18 cellular contexts compared by ENCODE assay signal in genomic region chr2:216714412-216714775, GRCh38. TPM values are rescaled to one million over a fixed set of nuclear protein-coding genes. Genes with fewer than 3 reads are reported as not detected.
DNase-seq lines count a peak whose midpoint lies in the region; ATAC-seq, FAIRE-seq and TF ChIP-seq lines count a peak whose summit lies in the region.
"Had no signal": no experiment of that assay in that cellular context is flagged by ENCODE, and none has a peak within 500 bp of the region (broad histone marks: within the 10 kb centered on the region; RNA-seq: fewer than 3 reads in every experiment).

No MANE protein-coding gene starts in this region.

- H3K27me3 ChIP-seq in astrocyte (ENCODE audit: insufficient read depth, low read length): no peaks in the 10 kb centered on the region
- peaks cover 0 to 4% (median 0%) of the 10 kb centered on the region in 5 donors for H3K27me3 ChIP-seq in subcutaneous abdominal adipose tissue (ENCODE audit: control insufficient read depth in 5 of 5, insufficient read depth in 4 of 5, low read length in 5 of 5)
- H3K27me3 ChIP-seq: adrenal gland had no signal

- H3K27ac ChIP-seq in astrocyte (ENCODE audit: low read depth, low read length) (peak overlapping the region; percentile 81), subcutaneous abdominal adipose tissue (ENCODE audit: low read depth, low read length) (peak overlapping the region; percentile 52)

- H3K4me2 ChIP-seq in astrocyte (ENCODE audit: low read length): peak overlapping the region; percentile 58

- H4K20me1 ChIP-seq in astrocyte (ENCODE audit: insufficient read depth, low read length): no peaks in the 10 kb centered on the region

- no peak overlapping the region for H2AFZ ChIP-seq in astrocyte (ENCODE audit: low read depth, low read length)

- peak overlapping the region; percentile 97 for H3K27ac Mint-ChIP-seq in astrocyte (ENCODE audit: unreplicated experiment)
- H3K27ac Mint-ChIP-seq in activated T-cell treated with anti-CD3 and anti-CD28 coated beads, Interleukin-2, amount 50 U/mL, for 72 hours: no peak overlapping the region
- H3K27ac Mint-ChIP-seq: CD8-positive, alpha-beta memory T cell; IgD-negative memory B cell; stimulated activated naive CD8-positive, alpha-beta T cell treated with anti-CD3 and anti-CD28 coated beads, Interleukin-15, Interleukin-2, amounts not matched to agents 100 ng/mL and 50 ng/mL, for 24 hours had no signal

- DNase-seq in HCEC 1CT: peak; percentile 21
- peak; percentile 66 for DNase-seq in astrocyte (ENCODE audit: low read depth)
- peak; percentile 44 for DNase-seq in hepatic stellate cell (ENCODE audit: low spot score)
- DNase-seq in activated effector memory CD4-positive, alpha-beta T cell treated with anti-CD3 and anti-CD28 coated beads, Interleukin-2, amount 50 U/mL, for 16 hours: no peak
- no peak for DNase-seq in activated T-cell treated with anti-CD3 and anti-CD28 coated beads, Interleukin-2, amount 50 U/mL, for 72 hours
- DNase-seq: CD8-positive, alpha-beta memory T cell; GF-D8; H9; NCI-H1417; OCI-M1 had no signal

- H3K9me3 ChIP-seq in astrocyte (ENCODE audit: insufficient read depth, low read depth, low read length) (no peaks in the 10 kb centered on the region), subcutaneous abdominal adipose tissue (ENCODE audit: control insufficient read depth in 5 of 5, low read length in 5 of 5) (peaks cover 0 to 6% (median 0%) of the 10 kb centered on the region in 5 donors)
- H3K9me3 ChIP-seq: adrenal gland had no signal

- H3K4me3 ChIP-seq in astrocyte (ENCODE audit: insufficient read depth, low read depth, low read length) (no peak overlapping the region), subcutaneous abdominal adipose tissue (ENCODE audit: low read depth in 1 of 5, low read length in 5 of 5) (no peak overlapping the region)
- H3K4me3 ChIP-seq: adrenal gland, skin epidermis had no signal

- no peaks in the 10 kb centered on the region for H3K79me2 ChIP-seq in astrocyte (ENCODE audit: insufficient read depth, low read length)

- H3K9me3 Mint-ChIP-seq in astrocyte (ENCODE audit: unreplicated experiment): peaks cover 1% of the 10 kb centered on the region
- no peaks in the 10 kb centered on the region for H3K9me3 Mint-ChIP-seq in activated T-cell treated with anti-CD3 and anti-CD28 coated beads, Interleukin-2, amount 50 U/mL, for 72 hours
- H3K9me3 Mint-ChIP-seq: H9; stimulated activated naive CD8-positive, alpha-beta T cell treated with anti-CD3 and anti-CD28 coated beads, Interleukin-15, Interleukin-2, amounts not matched to agents 100 ng/mL and 50 ng/mL, for 24 hours had no signal

- ATAC-seq in HG02678 (IDR thresholded peaks at IDR 0.05; ENCODE audit: unreplicated experiment) (no peak), HG03159 (IDR thresholded peaks at IDR 0.05; ENCODE audit: unreplicated experiment) (no peak)
- ATAC-seq in activated T-cell treated with anti-CD3 and anti-CD28 coated beads, Interleukin-2, amount 50 U/mL, for 72 hours (replicated peaks in 1 of 2): no peak

- H3K27me3 Mint-ChIP-seq in astrocyte (ENCODE audit: low read depth, unreplicated experiment): peaks cover 1% of the 10 kb centered on the region
- peaks cover 7% of the 10 kb centered on the region for H3K27me3 Mint-ChIP-seq in activated T-cell treated with anti-CD3 and anti-CD28 coated beads, Interleukin-2, amount 50 U/mL, for 72 hours (ENCODE audit: low read depth)

- H3K4me1 ChIP-seq in astrocyte (ENCODE audit: insufficient read depth, low read length) (peaks cover 24% of the 10 kb centered on the region), subcutaneous abdominal adipose tissue (ENCODE audit: control insufficient read depth in 5 of 5, insufficient read depth in 5 of 5, low read length in 5 of 5) (peaks cover 15 to 53% (median 47%) of the 10 kb centered on the region in 5 donors)
- H3K4me1 ChIP-seq: adrenal gland had no signal

- H3K36me3 ChIP-seq in astrocyte (ENCODE audit: insufficient read depth, low read length) (no peaks in the 10 kb centered on the region), subcutaneous abdominal adipose tissue (ENCODE audit: control insufficient read depth in 5 of 5, insufficient read depth in 5 of 5, low read length in 5 of 5) (no peaks in the 10 kb centered on the region)
- H3K36me3 ChIP-seq: adrenal gland had no signal

- peaks cover 40% of the 10 kb centered on the region for H3K4me1 Mint-ChIP-seq in astrocyte (ENCODE audit: low read depth, unreplicated experiment)
- no peaks in the 10 kb centered on the region for H3K4me1 Mint-ChIP-seq in activated T-cell treated with anti-CD3 and anti-CD28 coated beads, Interleukin-2, amount 50 U/mL, for 72 hours (ENCODE audit: low read depth)
- H3K4me1 Mint-ChIP-seq: CD8-positive, alpha-beta memory T cell; IgD-negative memory B cell had no signal

- H3K36me3 Mint-ChIP-seq in astrocyte (ENCODE audit: low read depth, unreplicated experiment): no peaks in the 10 kb centered on the region
- no peaks in the 10 kb centered on the region for H3K36me3 Mint-ChIP-seq in activated T-cell treated with anti-CD3 and anti-CD28 coated beads, Interleukin-2, amount 50 U/mL, for 72 hours (ENCODE audit: insufficient read depth in 2 of 2)
- H3K36me3 Mint-ChIP-seq: IgD-negative memory B cell had no signal

- no peak overlapping the region for H3K4me3 Mint-ChIP-seq in astrocyte (ENCODE audit: unreplicated experiment)
- H3K4me3 Mint-ChIP-seq in activated T-cell treated with anti-CD3 and anti-CD28 coated beads, Interleukin-2, amount 50 U/mL, for 72 hours: no peak overlapping the region
- H3K4me3 Mint-ChIP-seq: CD8-positive, alpha-beta memory T cell; H9; IgD-negative memory B cell; stimulated activated naive CD8-positive, alpha-beta T cell treated with anti-CD3 and anti-CD28 coated beads, Interleukin-15, Interleukin-2, amounts not matched to agents 100 ng/mL and 50 ng/mL, for 24 hours had no signal

- peak overlapping the region; percentile 54 for H3K9ac ChIP-seq in astrocyte (ENCODE audit: low read length)
- no peak overlapping the region for H3K9ac ChIP-seq in subcutaneous abdominal adipose tissue (ENCODE audit: low read length in 5 of 5)

- no peak for TF ChIP-seq CTCF in astrocyte (IDR thresholded peaks at IDR 0.05; ENCODE audit: insufficient read depth, low read depth, low read length)

- no peak for FAIRE-seq in astrocyte (lab: Jason Lieb, UNC)

RNA-seq across cellular contexts. Expression of gene IGFBP5, which starts 19.0 kb away (rescaled TPM):
- total RNA-seq in astrocyte: 422 and 452 TPM in 2 replicates
- total RNA-seq in activated T-cell treated with anti-CD3 and anti-CD28 coated beads, Interleukin-2, amount 50 U/mL, for 72 hours: not detected
- total RNA-seq: CD8-positive, alpha-beta memory T cell; T-helper 1 cell treated with Interleukin-12 subunit alpha and Interleukin-12 subunit beta and Interleukin-4 antibody, amounts not matched to agents 30 ng/mL and 1 ng/mL, for 36 hours had no signal

Comparison
In these comparisons a context has a peak if more than half of its experiments do, and no peak if none do; other contexts are left out.
1. DNase-seq: peak in HCEC 1CT (single experiment), astrocyte (single experiment) and hepatic stellate cell (single experiment); none in activated effector memory CD4-positive, alpha-beta T cell treated with anti-CD3 and anti-CD28 coated beads, Interleukin-2, amount 50 U/mL, for 16 hours (single experiment) and activated T-cell treated with anti-CD3 and anti-CD28 coated beads, Interleukin-2, amount 50 U/mL, for 72 hours (0 of 2).
2. RNA of gene IGFBP5, which starts 19.0 kb away (total RNA-seq): 422 to 452 TPM in astrocyte; not detected in activated T-cell treated with anti-CD3 and anti-CD28 coated beads, Interleukin-2, amount 50 U/mL, for 72 hours; every median in the first group is over 100 times any median in the second.